Comparison of ENCODE assay signal across 8 cellular contexts in the genomic region with DNA sequence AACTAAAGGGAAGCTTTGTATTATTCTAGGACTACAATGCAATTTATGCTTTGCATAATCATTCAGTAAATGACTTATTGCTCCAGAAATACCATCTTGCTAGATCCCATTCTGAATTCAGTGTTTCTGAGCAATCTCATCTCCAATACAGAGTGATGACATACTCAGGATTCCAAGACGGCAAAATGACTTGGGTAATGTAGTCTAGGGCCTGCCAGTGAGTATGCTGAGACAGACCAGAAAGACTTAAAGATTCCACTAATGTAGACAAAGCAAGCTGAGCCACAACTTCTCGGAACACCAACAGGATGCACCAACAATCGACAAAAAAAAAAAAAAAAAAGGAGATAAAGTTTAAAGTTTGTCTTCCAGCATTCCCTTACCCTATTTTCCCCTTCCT. TPM values are rescaled to one million over a fixed set of nuclear protein-coding genes. Genes with fewer than 3 reads are reported as not detected.
DNase-seq lines count a peak whose midpoint lies in the region; TF ChIP-seq lines count a peak whose summit lies in the region.

No MANE protein-coding gene starts in this region.

- H3K4me1 ChIP-seq in HUES48 (ENCODE audit: control insufficient read depth, insufficient read depth, low read length): peaks cover 27% of the 10 kb centered on the region
- H3K4me1 ChIP-seq in thymus (ENCODE audit: control insufficient read depth, insufficient read depth, low read length): peaks cover 17% of the 10 kb centered on the region

- H3K9me3 ChIP-seq in AG04450 (ENCODE audit: control insufficient read depth, insufficient read depth, low read length) (no peaks in the 10 kb centered on the region), HUES48 (ENCODE audit: control insufficient read depth, insufficient read depth, low read length) (no peaks in the 10 kb centered on the region), thymus (ENCODE audit: control insufficient read depth) (no peaks in the 10 kb centered on the region)

- H3K9ac ChIP-seq in HUES48 (ENCODE audit: low read depth, low read length): peak overlapping the region; percentile 93

- POLR2A ChIA-PET in AG04450 (lab: Yijun Ruan, JAX): interaction anchor here (0.6 kb wide), 2 partner anchors 22 to 38 kb away, joined by 3 read pairs; no protein-coding TSS in a partner anchor

- no peaks in the 10 kb centered on the region for H3K27me3 ChIP-seq in AG04450 (ENCODE audit: control insufficient read depth, insufficient read depth, low read length)
- no peaks in the 10 kb centered on the region for H3K27me3 ChIP-seq in HUES48 (ENCODE audit: control insufficient read depth, insufficient read depth, low read length)
- H3K27me3 ChIP-seq in layer of hippocampus (ENCODE audit: control insufficient read depth, insufficient read depth, low read length): no peaks in the 10 kb centered on the region
- H3K27me3 ChIP-seq in thymus (ENCODE audit: control insufficient read depth, insufficient read depth): no peaks in the 10 kb centered on the region

- peak overlapping the region; percentile 81 for H3K4me3 ChIP-seq in AG04450 (ENCODE audit: low read depth, low read length)
- peak overlapping the region; percentile 88 for H3K4me3 ChIP-seq in HUES48 (ENCODE audit: low read depth, low read length)
- peak overlapping the region; percentile 95 for H3K4me3 ChIP-seq in thymus (ENCODE audit: low read length)

- DNase-seq in AG04450 (ENCODE audit: low read depth, low spot score) (peak; percentile 39), astrocyte of the hippocampus (ENCODE audit: low read depth, low spot score) (peak; percentile 70), GM13977 (ENCODE audit: low spot score) (no peak), NCI-H2029 (lab: John Stamatoyannopoulos, UW) (no peak), posterior cingulate gyrus (no peak)

- H3K36me3 ChIP-seq in HUES48 (ENCODE audit: control insufficient read depth, insufficient read depth, low read length): no peaks in the 10 kb centered on the region; the same call in 1 of the 2 replicates
- H3K36me3 ChIP-seq in thymus (ENCODE audit: control insufficient read depth, insufficient read depth): no peaks in the 10 kb centered on the region

- in situ Hi-C loops in GM13977 (cut with MboI; ENCODE audit: low pct_unique_long_range_greater_than_20kb, low sequenced_read_pairs, unreplicated experiment): loop anchor here (25.0 kb wide), 3 partner anchors 105 to 1080 kb away; no protein-coding TSS in a partner anchor

- H3K27ac ChIP-seq in AG04450 (ENCODE audit: low read depth, low read length) (no peak overlapping the region), HUES48 (ENCODE audit: low read depth, low read length) (peak overlapping the region; percentile 85), layer of hippocampus (ENCODE audit: low read depth, low read length) (peak overlapping the region; percentile 84), thymus (ENCODE audit: low read depth) (no peak overlapping the region)

- TF ChIP-seq CTCF in AG04450 (IDR thresholded peaks at IDR 0.05; ENCODE audit: low read depth, low read length): no peak
- no peak for TF ChIP-seq CTCF in GM13977 (IDR thresholded peaks at IDR 0.05; ENCODE audit: extremely low read depth, insufficient read depth, missing control alignments)

- WGBS in thymus: 24% methylated on average over 3 of the region's 3 CpGs

- intact Hi-C loops in posterior cingulate gyrus (cut with DNase I): loop anchor here (2.0 to 10.0 kb wide), 3 partner anchors 128 to 385 kb away; partner anchors contain the start of genes CASP6, GAR1 and MCUB

- CTCF ChIA-PET in AG04450 (lab: Charles Lee): interaction anchor here (0.6 to 2.9 kb wide), 48 partner anchors 9 to 754 kb away, joined by 3 to 31 read pairs (median 4); partner anchors contain the start of genes CFI and RRH

RNA-seq across cellular contexts. Expression of gene SEC24B, which starts 0.9 kb away (rescaled TPM):
- polyA plus RNA-seq in AG04450 (2011; rRNA removed) (45.1 and 55.9 TPM in 2 replicates), thymus (21.3 TPM)
- 86.4 and 110 TPM in 2 replicates for polyA minus RNA-seq in AG04450 (2011; rRNA and poly(A)+ RNA removed)

Comparison
In these comparisons a context has a peak if more than half of its experiments do, and no peak if none do; other contexts are left out.
1. DNase-seq: peak in AG04450 (single experiment) and astrocyte of the hippocampus (single experiment); none in GM13977 (single experiment), NCI-H2029 (single experiment) and posterior cingulate gyrus (0 of 10).
2. H3K27ac ChIP-seq: peak in HUES48 (single experiment) and layer of hippocampus (single experiment); none in AG04450 (single experiment) and thymus (single experiment).
3. Peak in every context shown above with its lines, with median percentiles within 50 percentile points of each other: H3K4me3 ChIP-seq.